18 cellular contexts compared by ENCODE assay signal in the genomic region with DNA sequence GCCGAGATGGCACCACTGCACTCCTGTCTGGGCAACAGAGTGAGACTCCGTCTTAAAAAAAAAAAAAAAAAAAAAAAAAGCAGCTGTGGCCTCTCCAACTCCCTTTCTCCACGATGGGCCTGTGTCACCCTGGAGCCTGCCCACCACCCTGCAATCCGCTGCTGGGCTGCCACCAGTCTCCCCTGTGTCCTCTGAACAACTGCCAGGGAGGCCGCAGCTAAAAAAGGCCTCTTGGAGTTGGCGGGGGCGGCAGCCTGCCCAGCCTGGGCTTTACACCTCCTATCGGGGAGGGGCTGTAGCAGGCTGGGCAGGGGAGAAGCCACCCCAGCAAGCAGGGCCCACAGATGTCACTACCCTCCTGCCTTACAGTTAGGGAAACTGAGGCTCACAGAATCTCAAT.
"Had no signal": no experiment of that assay in that cellular context is flagged by ENCODE, and none has a peak within 500 bp of the region (broad histone marks: within the 10 kb centered on the region; RNA-seq: fewer than 3 reads in every experiment).

No MANE protein-coding gene starts in this region.

- H3K4me2 ChIP-seq: smooth muscle cell had no signal

- H3K27ac ChIP-seq: ascending aorta, ovary, testis had no signal

- H3K4me3 ChIP-seq: ascending aorta, left lung, ovary, smooth muscle cell, testis had no signal

- H3K36me3 ChIP-seq: ovary had no signal

- DNase-seq: activated CD4-positive, alpha-beta T cell treated with anti-CD3 and anti-CD28 coated beads, Interleukin-2, amount 50 U/mL, for 48 hours; activated CD8-positive, alpha-beta memory T cell treated with anti-CD3 and anti-CD28 coated beads, Interleukin-2, amount 10 ng/mL, durations not matched to agents 7 days and 5 days; activated naive CD8-positive, alpha-beta T cell treated with anti-CD3 and anti-CD28 coated beads, Interleukin-2, amount 10 ng/mL, durations not matched to agents 7 days and 5 days; activated T-cell treated with anti-CD3 and anti-CD28 coated beads, Interleukin-2, amount 50 U/mL, for 48 hours; foreskin melanocyte; islet precursor cell; left lung; mesenchymal stem cell; nephron progenitor cell; ovary; stimulated activated CD4-positive, alpha-beta T cell treated with anti-CD3 and anti-CD28 coated beads, Interleukin-1b, Interleukin-23, amount 100 ng/mL, for 48 hours; stimulated activated naive CD8-positive, alpha-beta T cell treated with anti-CD3 and anti-CD28 coated beads, Interleukin-15, Interleukin-2, amounts not matched to agents 100 U/mL and 50 U/mL, for 24 hours; SW 1271; testis had no signal

- H3K27ac Mint-ChIP-seq: nephron progenitor cell; T-helper 2 cell treated with Interferon-gamma antibody and Interleukin-4, amounts not matched to agents 5 μg/mL and 100 μg/mL, for 36 hours had no signal

- H3K9me3 ChIP-seq: ascending aorta, left lung, ovary, testis had no signal

- H3K4me3 Mint-ChIP-seq: activated CD8-positive, alpha-beta memory T cell treated with anti-CD3 and anti-CD28 coated beads, Interleukin-2, amount 10 ng/mL, durations not matched to agents 7 days and 5 days; nephron progenitor cell had no signal

- H3K27me3 ChIP-seq: ovary, testis had no signal

- H3K9me3 Mint-ChIP-seq: activated naive CD8-positive, alpha-beta T cell treated with anti-CD3 and anti-CD28 coated beads, Interleukin-2, amount 10 ng/mL, durations not matched to agents 7 days and 5 days; nephron progenitor cell; T-helper 2 cell treated with Interferon-gamma antibody and Interleukin-4, amounts not matched to agents 5 μg/mL and 100 μg/mL, for 36 hours had no signal

- H3K27me3 Mint-ChIP-seq: activated CD8-positive, alpha-beta memory T cell treated with anti-CD3 and anti-CD28 coated beads, Interleukin-2, amount 10 ng/mL, durations not matched to agents 7 days and 5 days; activated naive CD8-positive, alpha-beta T cell treated with anti-CD3 and anti-CD28 coated beads, Interleukin-2, amount 10 ng/mL, durations not matched to agents 7 days and 5 days had no signal

- ATAC-seq: activated CD4-positive, CD25-positive, alpha-beta regulatory T cell treated with anti-CD3 and anti-CD28 coated beads, Interleukin-2, amount 50 U/mL, for 24 hours; activated CD8-positive, alpha-beta memory T cell treated with anti-CD3 and anti-CD28 coated beads, Interleukin-2, amount 10 ng/mL, durations not matched to agents 7 days and 5 days; left lung; stimulated activated naive CD8-positive, alpha-beta T cell treated with anti-CD3 and anti-CD28 coated beads, Interleukin-15, Interleukin-2, amounts not matched to agents 100 U/mL and 50 U/mL, for 24 hours had no signal
